Comparison of ENCODE assay signal across 19 cellular contexts in the genomic region with DNA sequence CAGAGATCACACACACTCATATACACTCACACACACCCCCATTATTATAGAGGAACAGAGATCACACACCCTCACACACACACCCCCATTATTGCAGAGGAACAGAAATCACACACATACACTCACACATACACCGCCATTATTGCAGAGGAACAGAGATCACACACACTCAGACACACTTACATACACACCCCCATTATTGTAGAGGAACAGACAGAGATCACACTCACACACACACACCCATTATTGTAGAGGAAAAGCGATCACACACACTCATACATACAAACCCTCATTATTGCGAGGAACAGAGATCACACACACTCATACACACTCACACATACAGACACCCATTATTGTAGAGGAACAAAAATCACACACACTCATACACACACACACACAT.
DNase-seq lines count a peak whose midpoint lies in the region; ATAC-seq and TF ChIP-seq lines count a peak whose summit lies in the region.
"Had no signal": no experiment of that assay in that cellular context is flagged by ENCODE, and none has a peak within 500 bp of the region (broad histone marks: within the 10 kb centered on the region; RNA-seq: fewer than 3 reads in every experiment).

No MANE protein-coding gene starts in this region.

- peaks cover 26% of the 10 kb centered on the region; the same call in 1 of the 2 replicates for H3K9me3 ChIP-seq in OCI-LY7 (ENCODE audit: low read length)
- H3K9me3 ChIP-seq: BE2C had no signal

- H2AFZ ChIP-seq in OCI-LY7 (ENCODE audit: low read length) = no peak overlapping the region

- TF ChIP-seq CTCF in GM12865 (IDR thresholded peaks at IDR 0.05; ENCODE audit: insufficient read depth, low read depth, low read length, missing control alignments) (no peak), OCI-LY7 (conservative IDR thresholded peaks at IDR 0.05; ENCODE audit: low read length) (no peak)

- H3K9me2 ChIP-seq in OCI-LY7 (ENCODE audit: insufficient read depth, low read length) = no peaks in the 10 kb centered on the region

- BruUV-seq in OCI-LY7 (replicated peaks; lab: Mats Ljungman, UMichigan) = no TSS peak

- DNase-seq in GM12865 (ENCODE audit: low read depth) = peak; percentile 18
- DNase-seq in OCI-LY7 (ENCODE audit: low spot score) = no peak
- no peak for DNase-seq in central memory CD4-positive, alpha-beta T cell
- DNase-seq in NOMO-1 (lab: John Stamatoyannopoulos, UW; ENCODE audit: unreplicated experiment in 2 of 2) = no peak
- no peak for DNase-seq in SIG-M5 (lab: John Stamatoyannopoulos, UW)
- DNase-seq: ACHN; BE2C; Caco-2; CD4-positive, alpha-beta T cell; DMS153; DMS79; GOT3; H7; HFFc6; KG1 had no signal

- no peaks in the 10 kb centered on the region; the same call in 1 of the 2 replicates for H3K36me3 ChIP-seq in OCI-LY7 (ENCODE audit: insufficient read depth, low read length)
- H3K36me3 ChIP-seq: BE2C had no signal

- intact Hi-C loops in OCI-LY7 (cut with micrococcal nuclease; ENCODE audit: unreplicated experiment) = no loop called here

- H3K27ac ChIP-seq in OCI-LY7 (ENCODE audit: low read depth, low read length, poor library complexity, severe bottlenecking) = peak overlapping the region; percentile 60
- H3K27ac ChIP-seq: C4-2B had no signal

- POLR2A ChIA-PET in OCI-LY7 (lab: Charles Lee) = no interaction called here

- CTCF ChIA-PET in OCI-LY7 (lab: Charles Lee; ENCODE audit: unreplicated experiment) = no interaction called here

- no peaks in the 10 kb centered on the region for H3K79me2 ChIP-seq in OCI-LY7 (ENCODE audit: insufficient read depth, low read depth, low read length)

- H4K20me1 ChIP-seq in OCI-LY7 (ENCODE audit: insufficient read depth, low read length) = no peaks in the 10 kb centered on the region

- H3K4me3 ChIP-seq in GM12865 (ENCODE audit: low read depth, low read length) (peak overlapping the region; percentile 75), OCI-LY7 (ENCODE audit: low read depth, low read length, poor library complexity, severe bottlenecking) (no peak overlapping the region)

- peak; percentile 5 for ATAC-seq in GM21526 (IDR thresholded peaks at IDR 0.05; ENCODE audit: low FRiP score, unreplicated experiment)
- no peak for ATAC-seq in HG03442 (IDR thresholded peaks at IDR 0.05; ENCODE audit: unreplicated experiment)
- ATAC-seq: HCT116 had no signal

- peaks cover 44% of the 10 kb centered on the region for H3K4me1 ChIP-seq in OCI-LY7 (ENCODE audit: insufficient read depth, low read length, poor library complexity, severe bottlenecking)
- H3K4me1 ChIP-seq: BE2C, Caco-2 had no signal

- peak overlapping the region; percentile 61 for H3K4me2 ChIP-seq in OCI-LY7 (ENCODE audit: low read length)
